8 cellular contexts compared by ENCODE assay signal in genomic region chrX:154516655-154517100, GRCh38. TPM values are rescaled to one million over a fixed set of nuclear protein-coding genes. Genes with fewer than 3 reads are reported as not detected.
A peak's percentile ranks its signal among the peaks of the same experiment; 100 is the strongest.
DNase-seq lines count a peak whose midpoint lies in the region; ATAC-seq and TF ChIP-seq lines count a peak whose summit lies in the region.

No MANE protein-coding gene starts in this region.

- no peaks in the 10 kb centered on the region for H3K27me3 ChIP-seq in AG04450 (ENCODE audit: control insufficient read depth, insufficient read depth, low read length)
- H3K27me3 ChIP-seq in gastroesophageal sphincter: no peaks in the 10 kb centered on the region
- no peaks in the 10 kb centered on the region for H3K27me3 ChIP-seq in parathyroid adenoma (ENCODE audit: control insufficient read depth, insufficient read depth, low read length)

- peak overlapping the region; percentile 84 for H3K4me3 Mint-ChIP-seq in activated CD4-positive, alpha-beta memory T cell treated with anti-CD3 and anti-CD28 coated beads for 36 hours

- H3K4me1 Mint-ChIP-seq in activated CD4-positive, alpha-beta memory T cell treated with anti-CD3 and anti-CD28 coated beads for 36 hours (ENCODE audit: low read depth): peaks cover 13% of the 10 kb centered on the region

- DNase-seq in AG04450 (ENCODE audit: low read depth, low spot score) (no peak), GM20000 (ENCODE audit: low spot score) (peak; percentile 15), RKO (ENCODE audit: low spot score) (no peak)
- no peak for DNase-seq in activated CD4-positive, alpha-beta memory T cell treated with anti-CD3 and anti-CD28 coated beads for 36 hours

- no peak for TF ChIP-seq EP300 in gastroesophageal sphincter (IDR thresholded peaks at IDR 0.05)

- peak overlapping the region; percentile 90 for H3K27ac Mint-ChIP-seq in activated CD4-positive, alpha-beta memory T cell treated with anti-CD3 and anti-CD28 coated beads for 36 hours

- H3K4me3 ChIP-seq in AG04450 (ENCODE audit: low read depth, low read length) (peak overlapping the region; percentile 50), gastroesophageal sphincter (peak overlapping the region; percentile 24 to 70), parathyroid adenoma (ENCODE audit: low read depth, low read length) (peak overlapping the region; percentile 57)

- H3K79me2 ChIP-seq in parathyroid adenoma: no peaks in the 10 kb centered on the region

- H3K4me2 ChIP-seq in parathyroid adenoma (ENCODE audit: low read length): peak overlapping the region; percentile 81

- CTCF ChIA-PET in AG04450 (lab: Charles Lee): interaction anchor here (2.9 kb wide), 1 partner anchor 11 kb away, joined by 12 read pairs; no protein-coding TSS in a partner anchor
- CTCF ChIA-PET in activated CD4-positive, alpha-beta memory T cell treated with anti-CD3 and anti-CD28 coated beads for 36 hours (lab: Charles Lee): interaction anchor here (1.5 kb wide), 1 partner anchor 11 kb away, joined by 7 read pairs; no protein-coding TSS in a partner anchor

- H3K9ac ChIP-seq in parathyroid adenoma: no peak overlapping the region

- intact Hi-C loops in activated CD4-positive, alpha-beta memory T cell treated with anti-CD3 and anti-CD28 coated beads for 36 hours (cut with micrococcal nuclease): loop anchor here (1.0 kb wide), 1 partner anchor 26 kb away; the partner anchor contains the start of gene SLC10A3

- WGBS in gastroesophageal sphincter (ENCODE audit: low coverage in 1 of 2), 2 donors: 15% methylated on average over 5 of the region's 19 CpGs; no CpG with 5 or more reads in 1 of the 2 donors

- H3K9me3 Mint-ChIP-seq in activated CD4-positive, alpha-beta memory T cell treated with anti-CD3 and anti-CD28 coated beads for 36 hours: no peaks in the 10 kb centered on the region

- peaks cover 1% of the 10 kb centered on the region for H3K36me3 Mint-ChIP-seq in activated CD4-positive, alpha-beta memory T cell treated with anti-CD3 and anti-CD28 coated beads for 36 hours

- no peaks in the 10 kb centered on the region for H3K27me3 Mint-ChIP-seq in activated CD4-positive, alpha-beta memory T cell treated with anti-CD3 and anti-CD28 coated beads for 36 hours

- peak overlapping the region; percentile 87 for H2AFZ ChIP-seq in parathyroid adenoma

- POLR2A ChIA-PET in AG04450 (lab: Yijun Ruan, JAX): interaction anchor here (0.6 to 2.7 kb wide), 4 partner anchors 11 to 38 kb away, joined by 3 to 12 read pairs (median 6); partner anchors contain the start of genes LAGE3 and SLC10A3
- POLR2A ChIA-PET in activated CD4-positive, alpha-beta memory T cell treated with anti-CD3 and anti-CD28 coated beads for 36 hours (lab: Charles Lee): interaction anchor here (1.3 to 1.6 kb wide), 3 partner anchors 10 to 146 kb away, joined by 3 to 5 read pairs (median 4); partner anchors contain the start of gene SLC10A3

- H3K4me1 ChIP-seq in gastroesophageal sphincter (peaks cover 5 to 35% (median 11%) of the 10 kb centered on the region in 3 donors), parathyroid adenoma (peaks cover 4% of the 10 kb centered on the region)

- H3K9me3 ChIP-seq in AG04450 (ENCODE audit: control insufficient read depth, insufficient read depth, low read length) (no peaks in the 10 kb centered on the region), gastroesophageal sphincter (no peaks in the 10 kb centered on the region), parathyroid adenoma (ENCODE audit: control insufficient read depth, low read length) (no peaks in the 10 kb centered on the region)

- H3K36me3 ChIP-seq in gastroesophageal sphincter (peaks cover 0 to 2% of the 10 kb centered on the region in 2 donors), parathyroid adenoma (ENCODE audit: control insufficient read depth, insufficient read depth, low read length) (no peaks in the 10 kb centered on the region)

- peak; percentile 70 for ATAC-seq in gastroesophageal sphincter
- ATAC-seq in GM21360 (IDR thresholded peaks at IDR 0.05; ENCODE audit: unreplicated experiment): no peak
- no peak for ATAC-seq in HG03378 (IDR thresholded peaks at IDR 0.05; ENCODE audit: unreplicated experiment)

- H3K27ac ChIP-seq in AG04450 (ENCODE audit: low read depth, low read length) (peak overlapping the region; percentile 81), gastroesophageal sphincter (peak overlapping the region; percentile 89 to 97 (median 94)), parathyroid adenoma (peak overlapping the region; percentile 75)

- no peak for TF ChIP-seq POLR2A in gastroesophageal sphincter (IDR thresholded peaks at IDR 0.05)

- TF ChIP-seq CTCF in AG04450 (IDR thresholded peaks at IDR 0.05; ENCODE audit: low read depth, low read length) (no peak), GM20000 (IDR thresholded peaks at IDR 0.05; ENCODE audit: extremely low read depth, missing control alignments) (no peak), gastroesophageal sphincter (IDR thresholded peaks at IDR 0.05) (no peak), parathyroid adenoma (IDR thresholded peaks at IDR 0.05) (no peak)

RNA-seq across cellular contexts. Expression of gene FAM3A, which starts 0.6 kb away (rescaled TPM):
- 15.5 and 19.5 TPM in 2 replicates for polyA plus RNA-seq in AG04450 (2011; rRNA removed)
- polyA minus RNA-seq in AG04450 (2011; rRNA and poly(A)+ RNA removed): 10.0 and 11.9 TPM in 2 replicates
- 10 to 100 TPM; 21.4 to 28.4 TPM for total RNA-seq in activated CD4-positive, alpha-beta memory T cell treated with anti-CD3 and anti-CD28 coated beads for 36 hours
- 10 to 100 TPM; 36.6 to 44.4 (median 40.5) TPM for total RNA-seq in gastroesophageal sphincter

RNA-seq across cellular contexts. Expression of gene SLC10A3, which starts 26.2 kb away (rescaled TPM):
- polyA plus RNA-seq in AG04450 (2011; rRNA removed): 10.1 and 13.8 TPM in 2 replicates
- 9.7 and 17.6 TPM in 2 replicates for polyA minus RNA-seq in AG04450 (2011; rRNA and poly(A)+ RNA removed)
- 10 to 100 TPM; 14.4 to 16.1 TPM for total RNA-seq in activated CD4-positive, alpha-beta memory T cell treated with anti-CD3 and anti-CD28 coated beads for 36 hours
- 10 to 100 TPM; 21.7 to 40.0 (median 31.8) TPM for total RNA-seq in gastroesophageal sphincter

RNA-seq across cellular contexts. Expression of gene G6PD, which starts 30.0 kb away (rescaled TPM):
- 172 and 244 TPM in 2 replicates for polyA plus RNA-seq in AG04450 (2011; rRNA removed)
- 140 and 215 TPM in 2 replicates for polyA minus RNA-seq in AG04450 (2011; rRNA and poly(A)+ RNA removed)
- 10 to 100 TPM; 65.8 to 70.4 TPM for total RNA-seq in activated CD4-positive, alpha-beta memory T cell treated with anti-CD3 and anti-CD28 coated beads for 36 hours
- total RNA-seq in gastroesophageal sphincter: 10 to 100 TPM; 15.9 to 26.0 (median 22.1) TPM

RNA-seq across cellular contexts. Expression of gene UBL4A, which starts 30.3 kb away (rescaled TPM):
- 17.4 and 20.5 TPM in 2 replicates for polyA plus RNA-seq in AG04450 (2011; rRNA removed)
- 18.5 and 25.3 TPM in 2 replicates for polyA minus RNA-seq in AG04450 (2011; rRNA and poly(A)+ RNA removed)
- total RNA-seq in activated CD4-positive, alpha-beta memory T cell treated with anti-CD3 and anti-CD28 coated beads for 36 hours: 10 to 100 TPM; 49.5 to 53.3 TPM
- 10 to 100 TPM; 35.9 to 80.2 (median 47.0) TPM for total RNA-seq in gastroesophageal sphincter

RNA-seq across cellular contexts. Expression of gene IKBKG, which starts 30.7 kb away (rescaled TPM):
- 25.1 and 35.8 TPM in 2 replicates for polyA plus RNA-seq in AG04450 (2011; rRNA removed)
- polyA minus RNA-seq in AG04450 (2011; rRNA and poly(A)+ RNA removed): 12.6 and 20.1 TPM in 2 replicates
- total RNA-seq in activated CD4-positive, alpha-beta memory T cell treated with anti-CD3 and anti-CD28 coated beads for 36 hours: 10 to 100 TPM; 39.4 to 45.9 TPM
- 10 to 100 TPM; 14.0 to 22.6 (median 15.2) TPM for total RNA-seq in gastroesophageal sphincter
